8 cellular contexts compared by ENCODE assay signal in the genomic region with DNA sequence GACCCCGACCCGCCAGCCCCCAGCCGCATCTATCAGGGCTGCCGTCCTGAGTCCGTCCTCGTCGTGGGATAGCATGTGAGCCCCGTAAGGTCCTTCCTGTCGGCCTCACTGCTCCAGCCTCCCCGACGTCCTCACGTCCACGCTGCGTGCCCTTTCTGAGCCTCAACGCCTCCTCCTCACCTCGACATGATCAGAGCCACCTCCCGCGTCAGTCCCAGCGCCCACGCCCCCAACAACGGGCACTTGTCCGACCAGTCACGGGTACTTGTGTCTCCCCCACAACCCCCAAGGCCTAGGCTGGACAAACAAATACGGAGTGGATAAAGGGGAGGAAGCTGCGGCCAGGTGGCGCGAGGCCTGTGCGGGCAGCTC. TPM values are rescaled to one million over a fixed set of nuclear protein-coding genes. Genes with fewer than 3 reads are reported as not detected.
DNase-seq lines count a peak whose midpoint lies in the region; ATAC-seq and TF ChIP-seq lines count a peak whose summit lies in the region.

No MANE protein-coding gene starts in this region.

- H3K4me3 Mint-ChIP-seq in T-helper 17 cell, result peak overlapping the region; percentile 94
- peak overlapping the region; percentile 94 for H3K4me3 Mint-ChIP-seq in stimulated activated naive CD8-positive, alpha-beta T cell treated with anti-CD3 and anti-CD28 coated beads, Interleukin-15, Interleukin-2, amounts not matched to agents 100 ng/mL and 50 ng/mL, for 24 hours

- H3K9ac ChIP-seq in HUES6 (ENCODE audit: low read length), result peak overlapping the region; percentile 94

- no peaks in the 10 kb centered on the region for H3K27me3 ChIP-seq in HUES6 (ENCODE audit: control insufficient read depth, insufficient read depth, low read length)

- H3K4me1 ChIP-seq in HUES6 (ENCODE audit: control insufficient read depth, insufficient read depth, low read length), result peaks cover 8% of the 10 kb centered on the region

- TF ChIP-seq CTCF in choroid plexus epithelial cell (conservative IDR thresholded peaks at IDR 0.05; ENCODE audit: low read depth, low read length), result peak; percentile 34

- DNase-seq in Ammon's horn (ENCODE audit: low spot score) (peak; percentile 54), GM19238 (ENCODE audit: insufficient read length, low spot score) (peak; percentile 68), T-helper 17 cell (no peak), choroid plexus epithelial cell (ENCODE audit: low read depth) (no peak), lung microvascular endothelial cell (ENCODE audit: low read depth in 2 of 2) (peak; percentile 60 to 76), DMS153 (lab: John Stamatoyannopoulos, UW) (no peak)

- H3K9me3 ChIP-seq in HUES6 (ENCODE audit: control insufficient read depth, insufficient read depth, low read depth, low read length) (no peaks in the 10 kb centered on the region), T-helper 17 cell (ENCODE audit: control insufficient read depth, low read length, poor library complexity, severe bottlenecking) (no peaks in the 10 kb centered on the region)

- H3K27ac Mint-ChIP-seq in T-helper 17 cell, result peak overlapping the region; percentile 87
- peak overlapping the region; percentile 96 for H3K27ac Mint-ChIP-seq in stimulated activated naive CD8-positive, alpha-beta T cell treated with anti-CD3 and anti-CD28 coated beads, Interleukin-15, Interleukin-2, amounts not matched to agents 100 ng/mL and 50 ng/mL, for 24 hours

- H3K36me3 ChIP-seq in HUES6 (ENCODE audit: control insufficient read depth, insufficient read depth, low read length), result no peaks in the 10 kb centered on the region

- peak overlapping the region; percentile 91 for H3K27ac ChIP-seq in HUES6 (ENCODE audit: low read depth, low read length)

- no peak for ATAC-seq in T-helper 17 cell

- H3K9me3 Mint-ChIP-seq in stimulated activated naive CD8-positive, alpha-beta T cell treated with anti-CD3 and anti-CD28 coated beads, Interleukin-15, Interleukin-2, amounts not matched to agents 100 ng/mL and 50 ng/mL, for 24 hours, result no peaks in the 10 kb centered on the region

- no peaks in the 10 kb centered on the region for H3K36me3 Mint-ChIP-seq in T-helper 17 cell (ENCODE audit: low read depth)
- no peaks in the 10 kb centered on the region for H3K36me3 Mint-ChIP-seq in stimulated activated naive CD8-positive, alpha-beta T cell treated with anti-CD3 and anti-CD28 coated beads, Interleukin-15, Interleukin-2, amounts not matched to agents 100 ng/mL and 50 ng/mL, for 24 hours (ENCODE audit: low read depth)

- peaks cover 11% of the 10 kb centered on the region for H3K4me1 Mint-ChIP-seq in T-helper 17 cell
- peaks cover 20% of the 10 kb centered on the region for H3K4me1 Mint-ChIP-seq in stimulated activated naive CD8-positive, alpha-beta T cell treated with anti-CD3 and anti-CD28 coated beads, Interleukin-15, Interleukin-2, amounts not matched to agents 100 ng/mL and 50 ng/mL, for 24 hours (ENCODE audit: low read depth)

- peak overlapping the region; percentile 92 for H3K4me3 ChIP-seq in HUES6 (ENCODE audit: low read depth, low read length)
- peak overlapping the region; percentile 63 for H3K4me3 ChIP-seq in choroid plexus epithelial cell (ENCODE audit: low read depth, low read length)

- no peaks in the 10 kb centered on the region for H3K27me3 Mint-ChIP-seq in T-helper 17 cell
- H3K27me3 Mint-ChIP-seq in stimulated activated naive CD8-positive, alpha-beta T cell treated with anti-CD3 and anti-CD28 coated beads, Interleukin-15, Interleukin-2, amounts not matched to agents 100 ng/mL and 50 ng/mL, for 24 hours, result no peaks in the 10 kb centered on the region

RNA-seq across cellular contexts. Expression of gene ZNF497, which starts 0.7 kb away (rescaled TPM):
- total RNA-seq in T-helper 17 cell (1 to 10 TPM in 1 of 2 donors, under 1 TPM in 1; 0.55 to 1.6 TPM), lung microvascular endothelial cell (0.65 and 0.99 TPM in 2 replicates)

RNA-seq across cellular contexts. Expression of gene A1BG, which starts 8.6 kb away (rescaled TPM):
- 10 to 100 TPM; 16.0 to 21.7 TPM for total RNA-seq in T-helper 17 cell
- 2.0 and 4.6 TPM in 2 replicates for total RNA-seq in lung microvascular endothelial cell

RNA-seq across cellular contexts. Expression of gene ZNF837, which starts 18.9 kb away (rescaled TPM):
- total RNA-seq in T-helper 17 cell (1 to 10 TPM; 1.2 to 1.6 TPM), lung microvascular endothelial cell (0.87 and 1.6 TPM in 2 replicates)

RNA-seq across cellular contexts. Expression of gene RPS5, which starts 25.2 kb away (rescaled TPM):
- total RNA-seq in T-helper 17 cell (1,000 to 10,000 TPM; 1,065 to 1,239 TPM), lung microvascular endothelial cell (2,255 and 2,472 TPM in 2 replicates)

RNA-seq across cellular contexts. Expression of gene RNF225, which starts 33.6 kb away (rescaled TPM):
- total RNA-seq in T-helper 17 cell (not detected), lung microvascular endothelial cell (not detected in 2 replicates)

Comparison
In these comparisons a context has a peak if more than half of its experiments do, and no peak if none do; other contexts are left out.
1. DNase-seq: peak in Ammon's horn (single experiment), GM19238 (single experiment) and lung microvascular endothelial cell (2 of 2); none in T-helper 17 cell (0 of 3), choroid plexus epithelial cell (single experiment) and DMS153 (single experiment).